In the genomic region with DNA sequence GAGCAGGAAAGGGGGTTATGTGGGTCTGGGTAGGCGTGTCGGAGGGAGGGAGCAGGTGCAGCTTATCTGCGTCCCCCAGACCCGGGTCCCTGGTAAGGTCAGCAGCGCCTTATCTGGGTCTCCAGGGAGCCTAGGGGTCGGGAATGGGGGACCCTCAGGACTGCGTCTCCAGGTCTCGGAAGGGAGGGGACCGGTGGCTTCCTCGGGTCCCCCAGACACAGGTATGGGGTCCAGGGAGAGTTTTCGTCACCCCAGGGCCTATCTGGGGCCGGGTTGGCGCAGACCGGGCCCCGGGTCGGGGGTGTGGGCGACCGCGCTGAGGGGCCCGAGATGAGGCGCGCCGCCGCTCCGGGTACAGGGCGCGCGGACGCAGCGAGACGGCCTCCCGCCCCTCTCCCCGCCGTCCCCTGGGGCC, we compare ENCODE assay signal across 8 cellular contexts. TPM values are rescaled to one million over a fixed set of nuclear protein-coding genes. Genes with fewer than 3 reads are reported as not detected.
DNase-seq lines count a peak whose midpoint lies in the region; ATAC-seq, FAIRE-seq and TF ChIP-seq lines count a peak whose summit lies in the region.

No MANE protein-coding gene starts in this region.

- TF ChIP-seq CTCF in H9 (conservative IDR thresholded peaks at IDR 0.05) = no peak
- no peak for TF ChIP-seq CTCF in PC-9 (conservative IDR thresholded peaks at IDR 0.05)
- no peak for TF ChIP-seq CTCF in pancreas (IDR thresholded peaks at IDR 0.05)

- peak; percentile 32 for DNase-seq in GM03348 (ENCODE audit: low spot score)
- DNase-seq in H9 = no peak
- no peak for DNase-seq in PC-9
- DNase-seq in epithelial cell of prostate (ENCODE audit: low read depth, low spot score) = no peak
- DNase-seq in pancreas = peak in 2 of 6 donors; percentile 31 to 60
- DNase-seq in NCI-H2107 treated with DMSO at 0.1 percent for 48 hours (lab: John Stamatoyannopoulos, UW; ENCODE audit: unreplicated experiment) = no peak
- DNase-seq in NCI-H187 treated with DMSO at 0.1 percent for 48 hours (lab: John Stamatoyannopoulos, UW) = no peak

- H3K27me3 ChIP-seq in H9 (ENCODE audit: insufficient read depth, low read length) = no peaks in the 10 kb centered on the region
- H3K27me3 ChIP-seq in PC-9 (ENCODE audit: insufficient read depth, low read depth) = no peaks in the 10 kb centered on the region
- no peaks in the 10 kb centered on the region for H3K27me3 ChIP-seq in pancreas

- H2AFZ ChIP-seq in H9 (ENCODE audit: low read length) (no peak overlapping the region), PC-9 (peak overlapping the region; percentile 94)

- H3K9me3 ChIP-seq in H9 (ENCODE audit: control insufficient read depth, low read depth, low read length) = no peaks in the 10 kb centered on the region
- H3K9me3 ChIP-seq in PC-9 (ENCODE audit: insufficient read depth, low read depth) = no peaks in the 10 kb centered on the region
- H3K9me3 ChIP-seq in pancreas = no peaks in the 10 kb centered on the region

- no peak overlapping the region for H2BK15ac ChIP-seq in H9 (ENCODE audit: low read depth, low read length)

- H3K79me2 ChIP-seq in H9 (ENCODE audit: insufficient read depth, low read length) (peaks cover 23% of the 10 kb centered on the region; the same call in 1 of the 2 replicates), PC-9 (ENCODE audit: low read depth) (peaks cover 76% of the 10 kb centered on the region)

- H3K27me3 Mint-ChIP-seq in H9 (ENCODE audit: low read depth) = no peaks in the 10 kb centered on the region

- no peaks in the 10 kb centered on the region for H3K9me2 ChIP-seq in PC-9 (ENCODE audit: insufficient read depth)

- H3K4me2 ChIP-seq in H9 (ENCODE audit: insufficient read depth, insufficient read length, low read length) (peak overlapping the region; percentile 71), PC-9 (peak overlapping the region; percentile 99)

- peaks cover 49 to 51% of the 10 kb centered on the region in 2 experiments for H3K4me1 Mint-ChIP-seq in H9

- no peak overlapping the region for H2BK12ac ChIP-seq in H9 (ENCODE audit: insufficient read length, low read depth, low read length)

- no peak overlapping the region for H3K4ac ChIP-seq in H9 (ENCODE audit: low read depth, low read length)

- peak overlapping the region; percentile 95 for H3K4me3 ChIP-seq in PC-9
- peak overlapping the region; percentile 92 to 98 (median 96) for H3K4me3 ChIP-seq in pancreas

- FAIRE-seq in pancreas (lab: Jason Lieb, UNC) = no peak

- POLR2A ChIA-PET in PC-9 (lab: Charles Lee; ENCODE audit: unreplicated experiment) = no interaction called here

- CTCF ChIA-PET in PC-9 (lab: Charles Lee) = no interaction called here

- peak overlapping the region; percentile 80 to 97 (median 85) for H3K27ac Mint-ChIP-seq in H9

- H4K20me1 ChIP-seq in H9 (ENCODE audit: control insufficient read depth, insufficient read depth, insufficient read length) = no peaks in the 10 kb centered on the region
- peaks cover 25% of the 10 kb centered on the region for H4K20me1 ChIP-seq in PC-9 (ENCODE audit: insufficient read depth)

- no TSS peak for BruUV-seq in PC-9 (replicated peaks; lab: Mats Ljungman, UMichigan)

- H2BK120ac ChIP-seq in H9 (ENCODE audit: low read depth, low read length, poor library complexity, severe bottlenecking) = no peak overlapping the region

- H3K36me3 ChIP-seq in PC-9 (ENCODE audit: low read depth) = peaks cover 7% of the 10 kb centered on the region; the same call in 1 of the 2 replicates
- no peaks in the 10 kb centered on the region for H3K36me3 ChIP-seq in pancreas

- no peaks in the 10 kb centered on the region for H3K4me1 ChIP-seq in H9 (ENCODE audit: insufficient read depth, low read length)
- peaks cover 41% of the 10 kb centered on the region for H3K4me1 ChIP-seq in PC-9 (replicated peaks; ENCODE audit: insufficient read depth)
- H3K4me1 ChIP-seq in pancreas = peaks cover 35 to 50% (median 45%) of the 10 kb centered on the region in 3 donors

- peak overlapping the region; percentile 89 to 97 for H3K4me3 Mint-ChIP-seq in H9

- no peak overlapping the region for H3K56ac ChIP-seq in H9 (ENCODE audit: insufficient read length, low read depth, low read length)

- no peak overlapping the region for H4K91ac ChIP-seq in H9 (ENCODE audit: insufficient read length, low read depth, low read length)

- no peak overlapping the region for H2BK20ac ChIP-seq in H9 (ENCODE audit: low read depth, low read length, poor library complexity, severe bottlenecking)

- intact Hi-C loops in PC-9 (cut with micrococcal nuclease; ENCODE audit: unreplicated experiment) (loop anchor here (2.0 to 5.0 kb wide), 3 partner anchors 70 to 152 kb away; a partner anchor contains a TSS), pancreas (cut with DNase I) (loop anchor here in 1 of 3 donors (10.0 kb wide), 1 partner anchor 278 kb away; no protein-coding TSS in a partner anchor)

- H3K23ac ChIP-seq in H9 (ENCODE audit: insufficient read length, low read depth, low read length) = no peak overlapping the region

- no peak overlapping the region for H3T11ph ChIP-seq in H9 (ENCODE audit: low read length)

- H3K27ac ChIP-seq in H9 (ENCODE audit: insufficient read length, low read depth, low read length) (no peak overlapping the region), PC-9 (peak overlapping the region; percentile 35; the same call in 1 of the 2 replicates), epithelial cell of prostate (peak overlapping the region; percentile 98), pancreas (peak overlapping the region; percentile 72 to 91 (median 86))

- no peak overlapping the region for H4K8ac ChIP-seq in H9 (replicated peaks; ENCODE audit: insufficient read length, low read depth, low read length)

- H2AK5ac ChIP-seq in H9 (ENCODE audit: insufficient read length, low read length) = no peak overlapping the region

- peaks cover 10% of the 10 kb centered on the region for H3K23me2 ChIP-seq in H9 (ENCODE audit: insufficient read length, low read depth, low read length, poor library complexity, severe bottlenecking)

- no peak overlapping the region for H2BK5ac ChIP-seq in H9 (ENCODE audit: insufficient read length, low read length)

- H4K5ac ChIP-seq in H9 (ENCODE audit: insufficient read length, low read depth, low read length) = no peak overlapping the region

- H3K9ac ChIP-seq in H9 (ENCODE audit: extremely low read depth, insufficient read length, low read length) = peak overlapping the region; percentile 69

- no peak overlapping the region for H3K18ac ChIP-seq in H9 (ENCODE audit: insufficient read length, low read depth, low read length)

- peaks cover 7 to 39% (median 26%) of the 10 kb centered on the region in 3 experiments; a peak in 6 of 7 replicates for H3K36me3 Mint-ChIP-seq in H9 (ENCODE audit: insufficient read depth in 1 of 3, low read depth in 3 of 3)

- no peaks in the 10 kb centered on the region; a peak in 1 of 5 replicates for H3K9me3 Mint-ChIP-seq in H9

- H3K79me1 ChIP-seq in H9 (ENCODE audit: insufficient read depth, low read depth, low read length, poor library complexity, severe bottlenecking) = peaks cover 9% of the 10 kb centered on the region

- no CpG with 5 or more reads among the region's 34 CpGs for WGBS in H9 (ENCODE audit: extremely low coverage, insufficient read length, low lambda C conversion rate)
- WGBS in pancreas, 2 donors = 0% methylated on average over 28 to 34 of the region's 34 CpGs

- peaks cover 15% of the 10 kb centered on the region; the same call in 1 of the 2 replicates for H3F3A ChIP-seq in PC-9 (ENCODE audit: insufficient read depth, low read depth)

- ATAC-seq in pancreas (peak in 1 of 4 donors; percentile 1), GM21367 (IDR thresholded peaks at IDR 0.05; ENCODE audit: unreplicated experiment) (no peak)

- peak overlapping the region; percentile 46; the same call in 1 of the 2 replicates for H3K14ac ChIP-seq in H9 (ENCODE audit: insufficient read depth, low read length)

RNA-seq across cellular contexts. Expression of a gene that starts 0.3 kb away (rescaled TPM):
- 42.8 and 44.4 TPM in 2 replicates for total RNA-seq in H9 (2021)
- 17.5 and 23.8 TPM in 2 replicates for total RNA-seq in PC-9 (2021)
- total RNA-seq in pancreas = 1 to 10 TPM; 3.3 to 7.2 (median 4.6) TPM
- 1 to 10 TPM; 2.4 to 4.4 TPM for polyA plus RNA-seq in pancreas

RNA-seq across cellular contexts. Expression of a gene that starts 0.5 kb away (rescaled TPM):
- total RNA-seq in H9 (2021) = 39.0 and 41.2 TPM in 2 replicates
- total RNA-seq in PC-9 (2021) = 38.1 and 51.3 TPM in 2 replicates
- 10 to 100 TPM; 10.9 to 20.7 (median 16.8) TPM for total RNA-seq in pancreas
- polyA plus RNA-seq in pancreas = 10 to 100 TPM in 1 of 2 donors, 1 to 10 TPM in 1; 7.3 to 10.3 TPM
